Comparison of ENCODE assay signal across 19 cellular contexts in the genomic region with DNA sequence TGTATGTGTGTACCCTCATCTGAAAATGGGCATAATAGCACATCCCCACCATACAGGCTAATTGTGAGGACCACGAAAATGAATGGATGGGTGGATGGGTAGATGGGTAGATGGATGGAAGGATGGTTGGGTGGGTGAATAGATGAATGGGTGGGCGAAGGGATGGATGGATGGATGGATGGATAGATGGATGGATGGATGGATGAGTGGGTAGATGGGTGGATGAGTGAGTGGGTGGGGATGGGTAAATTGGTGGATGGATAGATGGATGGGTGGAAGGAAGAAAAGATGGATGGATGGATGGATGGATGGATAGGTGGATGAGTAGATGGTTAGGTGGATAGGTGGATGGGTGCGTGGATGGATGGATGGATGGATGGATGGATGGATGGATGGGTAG. TPM values are rescaled to one million over a fixed set of nuclear protein-coding genes. Genes with fewer than 3 reads are reported as not detected.
DNase-seq lines count a peak whose midpoint lies in the region; ATAC-seq, FAIRE-seq and TF ChIP-seq lines count a peak whose summit lies in the region.
"Had no signal": no experiment of that assay in that cellular context is flagged by ENCODE, and none has a peak within 500 bp of the region (broad histone marks: within the 10 kb centered on the region; RNA-seq: fewer than 3 reads in every experiment).

No MANE protein-coding gene starts in this region.

- FAIRE-seq in HepG2 (lab: Jason Lieb, UNC) (no peak), RCC 7860 (lab: Jason Lieb, UNC) (no peak)
- FAIRE-seq: D721Med, G401.6, GM12892, GM18507 had no signal

- no peak overlapping the region for H2BK12ac ChIP-seq in neuronal stem cell (ENCODE audit: low read length)

- H3K4me1 ChIP-seq in HepG2 (ENCODE audit: insufficient read depth, low read length) (peaks cover 85% of the 10 kb centered on the region), right lobe of liver (no peaks in the 10 kb centered on the region), PC-9 (replicated peaks; ENCODE audit: insufficient read depth) (peaks cover 59% of the 10 kb centered on the region), neuronal stem cell (ENCODE audit: control insufficient read depth in 2 of 2, insufficient read depth in 1 of 2, low read depth in 1 of 2, low read length in 2 of 2) (peaks cover 2 to 5% of the 10 kb centered on the region in 2 donors)

- H3K27me3 ChIP-seq in HepG2 (ENCODE audit: control insufficient read depth in 1 of 2, insufficient read depth in 2 of 2, low read length in 2 of 2) = peaks cover 2 to 12% of the 10 kb centered on the region in 2 experiments; a peak in 1 of 5 replicates
- no peaks in the 10 kb centered on the region for H3K27me3 ChIP-seq in right lobe of liver
- no peaks in the 10 kb centered on the region for H3K27me3 ChIP-seq in PC-9 (ENCODE audit: insufficient read depth, low read depth)
- no peaks in the 10 kb centered on the region for H3K27me3 ChIP-seq in neuronal stem cell (ENCODE audit: control insufficient read depth in 3 of 3, insufficient read depth in 3 of 3, low read depth in 1 of 3, low read length in 3 of 3)
- H3K27me3 ChIP-seq: BLaER1 treated with 17β-estradiol and CSF1 and Interleukin-3, amounts not matched to agents 10 nM and 100 nM had no signal

- peaks cover 2% of the 10 kb centered on the region for H3K27me3 Mint-ChIP-seq in activated CD4-positive, alpha-beta memory T cell treated with anti-CD3 and anti-CD28 coated beads, Interleukin-2, amount 10 ng/mL, durations not matched to agents 7 days and 5 days

- no peak overlapping the region for H4K91ac ChIP-seq in neuronal stem cell (ENCODE audit: low read depth, low read length, poor library complexity)

- no peak for TF ChIP-seq EP300 in HepG2 (IDR thresholded peaks at IDR 0.05; ENCODE audit: low read depth in 2 of 2, low read length in 2 of 2)
- TF ChIP-seq EP300 in HepG2 (CRISPR knock-in tag; IDR thresholded peaks at IDR 0.05; ENCODE audit: borderline replicate concordance) = no peak

- DNase-seq in HepG2 (ENCODE audit: low spot score) (no peak), right lobe of liver (no peak), PC-9 (no peak), neuronal stem cell (ENCODE audit: low spot score) (no peak), RCC 7860 (ENCODE audit: low spot score) (no peak), posterior vena cava (ENCODE audit: low spot score) (no peak)
- DNase-seq in activated CD4-positive, alpha-beta memory T cell treated with anti-CD3 and anti-CD28 coated beads, Interleukin-2, amount 10 ng/mL, durations not matched to agents 7 days and 5 days = no peak
- DNase-seq: CD8-positive, alpha-beta T cell; GM23248 had no signal

- CTCF ChIA-PET in HepG2 (lab: Yijun Ruan, JAX; ENCODE audit: low intra/inter-chr PET ratio, low total read pairs) (no interaction called here), PC-9 (lab: Charles Lee) (no interaction called here)
- CTCF ChIA-PET in activated CD4-positive, alpha-beta memory T cell treated with anti-CD3 and anti-CD28 coated beads, Interleukin-2, amount 10 ng/mL, durations not matched to agents 7 days and 5 days (lab: Charles Lee) = no interaction called here

- WGBS in HepG2 (ENCODE audit: low lambda C conversion rate) = 69% methylated on average over 3 of the region's 3 CpGs
- 77% methylated on average over 3 of the region's 3 CpGs for WGBS in right lobe of liver (ENCODE audit: insufficient coverage, low coverage, low lambda C conversion rate, missing lambda C conversion rate)
- 100% methylated on average over 1 of the region's 3 CpGs; no CpG with 5 or more reads in 1 of the 2 donors for WGBS in neuronal stem cell (ENCODE audit: extremely low coverage in 2 of 2, insufficient read length in 2 of 2, insufficient replicate concordance in 1 of 2), 2 donors

- no peaks in the 10 kb centered on the region for H3K79me2 ChIP-seq in HepG2 (ENCODE audit: insufficient read depth, low read length)
- H3K79me2 ChIP-seq in PC-9 (ENCODE audit: low read depth) = 0 out of 2 replicates have a peak, but pooled peaks cover 3% of the 10 kb centered on the region

- H2AFZ ChIP-seq in HepG2 (ENCODE audit: low read length) = no peak overlapping the region
- no peak overlapping the region for H2AFZ ChIP-seq in PC-9
- H2AFZ ChIP-seq in neuronal stem cell (ENCODE audit: low read length) = no peak overlapping the region
- H2AFZ ChIP-seq: GM23248 had no signal

- no peaks in the 10 kb centered on the region for H3K9me3 ChIP-seq in HepG2 (ENCODE audit: low read length)
- H3K9me3 ChIP-seq in right lobe of liver = no peaks in the 10 kb centered on the region
- no peaks in the 10 kb centered on the region for H3K9me3 ChIP-seq in PC-9 (ENCODE audit: insufficient read depth, low read depth)
- no peaks in the 10 kb centered on the region for H3K9me3 ChIP-seq in neuronal stem cell (replicated peaks in 1 of 2; ENCODE audit: control insufficient read depth in 2 of 2, insufficient read depth in 1 of 2, low read depth in 1 of 2, low read length in 2 of 2)
- H3K9me3 ChIP-seq: BLaER1 treated with 17β-estradiol and CSF1 and Interleukin-3, amounts not matched to agents 10 nM and 100 nM; HAP-1 had no signal

- H3F3A ChIP-seq in PC-9 (ENCODE audit: insufficient read depth, low read depth) = peaks cover 52% of the 10 kb centered on the region

- no peak overlapping the region for H3K23ac ChIP-seq in neuronal stem cell (ENCODE audit: low read depth, low read length, poor library complexity)

- BruUV-seq in HepG2 (replicated peaks; lab: Mats Ljungman, UMichigan) (no TSS peak), PC-9 (replicated peaks; lab: Mats Ljungman, UMichigan) (no TSS peak)

- intact Hi-C loops in HepG2 (cut with micrococcal nuclease; ENCODE audit: unreplicated experiment) = loop anchor here (2.0 kb wide), 1 partner anchor 41 kb away; no protein-coding TSS in a partner anchor
- intact Hi-C loops in right lobe of liver (cut with DNase I) = no loop called here
- intact Hi-C loops in PC-9 (cut with micrococcal nuclease; ENCODE audit: unreplicated experiment) = no loop called here
- intact Hi-C loops in posterior vena cava (cut with DNase I) = loop anchor here in 1 of 2 donors (10.0 kb wide), 1 partner anchor 1233 kb away; no protein-coding TSS in a partner anchor

- H3K9ac ChIP-seq in HepG2 (ENCODE audit: insufficient read depth, low read depth, low read length) = no peak overlapping the region
- no peak overlapping the region for H3K9ac ChIP-seq in neuronal stem cell (ENCODE audit: low read depth, low read length, poor library complexity)
- H3K9ac ChIP-seq: BLaER1 treated with 17β-estradiol and CSF1 and Interleukin-3, amounts not matched to agents 10 nM and 100 nM; GM23248; KMS-11 had no signal

- no peaks in the 10 kb centered on the region for H3K36me3 Mint-ChIP-seq in activated CD4-positive, alpha-beta memory T cell treated with anti-CD3 and anti-CD28 coated beads, Interleukin-2, amount 10 ng/mL, durations not matched to agents 7 days and 5 days (ENCODE audit: low read depth)
- H3K36me3 Mint-ChIP-seq: CD8-positive, alpha-beta T cell had no signal

- no peak overlapping the region for H2BK15ac ChIP-seq in neuronal stem cell (ENCODE audit: low read length)

- H3K9me2 ChIP-seq in PC-9 (ENCODE audit: insufficient read depth) = no peaks in the 10 kb centered on the region

- H3K4me2 ChIP-seq in HepG2 (ENCODE audit: low read depth, low read length) = no peak overlapping the region
- H3K4me2 ChIP-seq in PC-9 = no peak overlapping the region
- H3K4me2 ChIP-seq in neuronal stem cell (ENCODE audit: insufficient read depth, low read length, poor library complexity, severe bottlenecking) = no peak overlapping the region
- H3K4me2 ChIP-seq: BLaER1 treated with 17β-estradiol and CSF1 and Interleukin-3, amounts not matched to agents 10 nM and 100 nM; KMS-11 had no signal

- H2AK5ac ChIP-seq in neuronal stem cell (ENCODE audit: low read depth, low read length) = peak overlapping the region; percentile 3

- H4K8ac ChIP-seq in neuronal stem cell (ENCODE audit: low read depth, low read length) = no peak overlapping the region

- no peak overlapping the region for H3K4me3 Mint-ChIP-seq in activated CD4-positive, alpha-beta memory T cell treated with anti-CD3 and anti-CD28 coated beads, Interleukin-2, amount 10 ng/mL, durations not matched to agents 7 days and 5 days
- H3K4me3 Mint-ChIP-seq: CD8-positive, alpha-beta T cell had no signal

- H3K36me3 ChIP-seq in HepG2 (replicated peaks in 1 of 2; ENCODE audit: control insufficient read depth in 1 of 2, insufficient read depth in 2 of 2, low read length in 2 of 2) = no peaks in the 10 kb centered on the region
- no peaks in the 10 kb centered on the region for H3K36me3 ChIP-seq in right lobe of liver
- no peaks in the 10 kb centered on the region for H3K36me3 ChIP-seq in PC-9 (ENCODE audit: low read depth)
- H3K36me3 ChIP-seq in neuronal stem cell (replicated peaks in 1 of 2; ENCODE audit: control insufficient read depth in 2 of 2, insufficient read depth in 2 of 2, low read length in 2 of 2) = peaks cover 0 to 2% of the 10 kb centered on the region in 2 donors
- H3K36me3 ChIP-seq: BLaER1 treated with 17β-estradiol and CSF1 and Interleukin-3, amounts not matched to agents 10 nM and 100 nM; HAP-1 had no signal

- H2BK120ac ChIP-seq in neuronal stem cell (ENCODE audit: low read depth, low read length) = no peak overlapping the region

- no peak overlapping the region for H3K27ac Mint-ChIP-seq in activated CD4-positive, alpha-beta memory T cell treated with anti-CD3 and anti-CD28 coated beads, Interleukin-2, amount 10 ng/mL, durations not matched to agents 7 days and 5 days
- H3K27ac Mint-ChIP-seq: CD8-positive, alpha-beta T cell had no signal

- no peak overlapping the region for H2BK5ac ChIP-seq in neuronal stem cell (ENCODE audit: low read length)

- in situ Hi-C loops in HepG2 (cut with HindIII; ENCODE audit: extremely low pct_ligation_motif_present, low pct_unique_long_range_greater_than_20kb) = no loop called here

- no peaks in the 10 kb centered on the region for H3K4me1 Mint-ChIP-seq in activated CD4-positive, alpha-beta memory T cell treated with anti-CD3 and anti-CD28 coated beads, Interleukin-2, amount 10 ng/mL, durations not matched to agents 7 days and 5 days

- H3K27ac ChIP-seq in HepG2 (ENCODE audit: extremely low read length, insufficient read depth, low read length) = no peak overlapping the region
- no peak overlapping the region for H3K27ac ChIP-seq in right lobe of liver
- H3K27ac ChIP-seq in PC-9 = peak overlapping the region; percentile 86
- no peak overlapping the region for H3K27ac ChIP-seq in neuronal stem cell (replicated peaks; ENCODE audit: low read length)
- H3K27ac ChIP-seq: 22Rv1, GM23248, HL-60, KMS-11 had no signal

- no peak for ATAC-seq in HepG2
- ATAC-seq in right lobe of liver = no peak
- ATAC-seq: CD8-positive, alpha-beta T cell had no signal

- TF ChIP-seq POLR2A in HepG2 (IDR thresholded peaks at IDR 0.05; ENCODE audit: insufficient read depth in 1 of 2, low read depth in 2 of 2, low read length in 2 of 2) (no peak), right lobe of liver (IDR thresholded peaks at IDR 0.05) (no peak)

- H3K9me3 Mint-ChIP-seq in activated CD4-positive, alpha-beta memory T cell treated with anti-CD3 and anti-CD28 coated beads, Interleukin-2, amount 10 ng/mL, durations not matched to agents 7 days and 5 days = no peaks in the 10 kb centered on the region
- H3K9me3 Mint-ChIP-seq: CD8-positive, alpha-beta T cell had no signal

- H3K18ac ChIP-seq in neuronal stem cell (ENCODE audit: low read length) = no peak overlapping the region

- no peak for TF ChIP-seq RAD21 in HepG2 (CRISPR knock-in tag; IDR thresholded peaks at IDR 0.05)

- TF ChIP-seq CTCF in HepG2 (CRISPR knock-in tag; IDR thresholded peaks at IDR 0.05) (no peak), right lobe of liver (IDR thresholded peaks at IDR 0.05) (no peak), PC-9 (conservative IDR thresholded peaks at IDR 0.05) (no peak)

- H3K14ac ChIP-seq in neuronal stem cell (ENCODE audit: low read length) = no peak overlapping the region

- no peak overlapping the region for H3K4ac ChIP-seq in neuronal stem cell (ENCODE audit: low read length)

- H4K20me1 ChIP-seq in HepG2 (ENCODE audit: insufficient read depth, low read length) = no peaks in the 10 kb centered on the region
- H4K20me1 ChIP-seq in PC-9 (ENCODE audit: insufficient read depth) = no peaks in the 10 kb centered on the region
- H4K20me1 ChIP-seq: BLaER1 treated with 17β-estradiol and CSF1 and Interleukin-3, amounts not matched to agents 10 nM and 100 nM had no signal

- H3K79me1 ChIP-seq in neuronal stem cell (ENCODE audit: low read depth, low read length) = no peaks in the 10 kb centered on the region

- POLR2A ChIA-PET in HepG2 (lab: Yijun Ruan, JAX) = interaction anchor here (1.6 kb wide), 1 partner anchor 10 kb away, joined by 5 read pairs; no protein-coding TSS in a partner anchor
- POLR2A ChIA-PET in PC-9 (lab: Charles Lee; ENCODE audit: unreplicated experiment) = no interaction called here
- POLR2A ChIA-PET in activated CD4-positive, alpha-beta memory T cell treated with anti-CD3 and anti-CD28 coated beads, Interleukin-2, amount 10 ng/mL, durations not matched to agents 7 days and 5 days (lab: Charles Lee) = no interaction called here

- H3K4me3 ChIP-seq in HepG2 (replicated peaks in 1 of 3; ENCODE audit: insufficient read depth in 1 of 3, low read depth in 2 of 3, low read length in 3 of 3) (no peak overlapping the region), right lobe of liver (no peak overlapping the region), PC-9 (no peak overlapping the region), neuronal stem cell (ENCODE audit: low read length in 2 of 2) (no peak overlapping the region)
- H3K4me3 ChIP-seq: BLaER1 treated with 17β-estradiol and CSF1 and Interleukin-3, amounts not matched to agents 10 nM and 100 nM; GM23248; HAP-1 had no signal

RNA-seq across cellular contexts. Expression of gene RIPOR3, which starts 19.7 kb away (rescaled TPM):
- not detected in 2 replicates for total RNA-seq in HepG2 (2016; rRNA removed; fragmentation: Illumina TruSeq; extraction: Trizol)
- total RNA-seq in HepG2 (2016; cell fraction: cytosol; rRNA removed; fragmentation: Illumina TruSeq; extraction: Trizol; ENCODE audit: low read depth) = not detected in 2 replicates
- total RNA-seq in HepG2 (2016; cell fraction: insoluble cytoplasmic fraction; rRNA removed; fragmentation: Illumina TruSeq; extraction: Trizol) = not detected in 2 replicates
- not detected in 2 replicates for total RNA-seq in HepG2 (2016; cell fraction: membrane; rRNA removed; fragmentation: Illumina TruSeq; extraction: Trizol)
- not detected in 2 replicates for total RNA-seq in HepG2 (2016; cell fraction: nucleus; rRNA removed; fragmentation: Illumina TruSeq; extraction: Trizol)
- polyA plus RNA-seq in HepG2 (2011; rRNA removed) = 0.18 and 0.26 TPM in 2 replicates
- 0.05 TPM in 2 replicates for polyA plus RNA-seq in HepG2 (2011; cell fraction: cytosol; rRNA removed)
- polyA plus RNA-seq in HepG2 (2011; cell fraction: nucleus; rRNA removed) = 1.9 and 2.1 TPM in 2 replicates
- polyA plus RNA-seq in HepG2 (2012) = 0.11 and 0.36 TPM in 2 replicates
- polyA plus RNA-seq in HepG2 (2016; cell fraction: cytosol; fragmentation: Illumina TruSeq; extraction: Trizol; ENCODE audit: low read depth) = not detected in 2 replicates
- not detected in 2 replicates for polyA plus RNA-seq in HepG2 (2016; cell fraction: insoluble cytoplasmic fraction; fragmentation: Illumina TruSeq; extraction: Trizol; ENCODE audit: low read depth)
- not detected in 2 replicates for polyA plus RNA-seq in HepG2 (2016; cell fraction: membrane; fragmentation: Illumina TruSeq; extraction: Trizol; ENCODE audit: low read depth)
- 0.13 TPM in 1 of 2 replicates, not detected in the other for polyA plus RNA-seq in HepG2 (2016; cell fraction: nucleus; fragmentation: Illumina TruSeq; extraction: Trizol; ENCODE audit: insufficient read depth, low read depth)
- 0.42 TPM in 1 of 2 replicates, not detected in the other for polyA minus RNA-seq in HepG2 (2011; rRNA and poly(A)+ RNA removed; ENCODE audit: low replicate concordance)
- polyA minus RNA-seq in HepG2 (2011; cell fraction: cytosol; rRNA and poly(A)+ RNA removed) = not detected in 2 replicates
- polyA minus RNA-seq in HepG2 (2011; cell fraction: nucleus; rRNA and poly(A)+ RNA removed) = 0.37 and 0.52 TPM in 2 replicates
- 10 to 100 TPM in 2 of 6 experiments, 1 to 10 TPM in 4; 4.8 to 13.8 (median 8.9) TPM for total RNA-seq in right lobe of liver
- 4.1 and 6.3 TPM in 2 replicates for total RNA-seq in PC-9 (2021)
- 2.5 TPM for polyA plus RNA-seq in neuronal stem cell (2013, experiment 1 of 2)
- 2.3 TPM for polyA plus RNA-seq in neuronal stem cell (2013, experiment 2 of 2)
- total RNA-seq in activated CD4-positive, alpha-beta memory T cell treated with anti-CD3 and anti-CD28 coated beads, Interleukin-2, amount 10 ng/mL, durations not matched to agents 7 days and 5 days = not detected
- total RNA-seq in posterior vena cava = 10 to 100 TPM; 10.6 to 11.2 TPM
- total RNA-seq: CD8-positive, alpha-beta T cell; GM23248; HT1080 had no signal

RNA-seq across cellular contexts. Expression of gene PARD6B, which starts 59.8 kb away (rescaled TPM):
- total RNA-seq in HepG2 (2016; rRNA removed; fragmentation: Illumina TruSeq; extraction: Trizol) (22.2 and 26.6 TPM in 2 replicates), right lobe of liver (10 to 100 TPM in 2 of 6 experiments, 1 to 10 TPM in 4; 6.6 to 11.1 (median 8.5) TPM), PC-9 (2021) (52.2 and 80.3 TPM in 2 replicates), posterior vena cava (1 to 10 TPM; 1.0 to 1.4 TPM)
- 1.9 TPM in 2 replicates for total RNA-seq in HepG2 (2016; cell fraction: cytosol; rRNA removed; fragmentation: Illumina TruSeq; extraction: Trizol; ENCODE audit: low read depth)
- total RNA-seq in HepG2 (2016; cell fraction: insoluble cytoplasmic fraction; rRNA removed; fragmentation: Illumina TruSeq; extraction: Trizol) = 21.4 and 26.1 TPM in 2 replicates
- 10.5 and 11.8 TPM in 2 replicates for total RNA-seq in HepG2 (2016; cell fraction: membrane; rRNA removed; fragmentation: Illumina TruSeq; extraction: Trizol)
- total RNA-seq in HepG2 (2016; cell fraction: nucleus; rRNA removed; fragmentation: Illumina TruSeq; extraction: Trizol) = 12.5 and 14.9 TPM in 2 replicates
- polyA plus RNA-seq in HepG2 (2011; rRNA removed) = 6.0 and 6.9 TPM in 2 replicates
- polyA plus RNA-seq in HepG2 (2011; cell fraction: cytosol; rRNA removed) = 2.8 and 4.1 TPM in 2 replicates
- polyA plus RNA-seq in HepG2 (2011; cell fraction: nucleus; rRNA removed) = 2.6 and 3.1 TPM in 2 replicates
- 4.6 and 4.9 TPM in 2 replicates for polyA plus RNA-seq in HepG2 (2012)
- polyA plus RNA-seq in HepG2 (2016; cell fraction: cytosol; fragmentation: Illumina TruSeq; extraction: Trizol; ENCODE audit: low read depth) = 0.35 and 0.57 TPM in 2 replicates
- polyA plus RNA-seq in HepG2 (2016; cell fraction: insoluble cytoplasmic fraction; fragmentation: Illumina TruSeq; extraction: Trizol; ENCODE audit: low read depth) = 8.8 and 9.1 TPM in 2 replicates
- polyA plus RNA-seq in HepG2 (2016; cell fraction: membrane; fragmentation: Illumina TruSeq; extraction: Trizol; ENCODE audit: low read depth) = 2.6 and 2.7 TPM in 2 replicates
- 13.0 and 13.3 TPM in 2 replicates for polyA plus RNA-seq in HepG2 (2016; cell fraction: nucleus; fragmentation: Illumina TruSeq; extraction: Trizol; ENCODE audit: insufficient read depth, low read depth)
- 3.1 and 8.3 TPM in 2 replicates for polyA minus RNA-seq in HepG2 (2011; rRNA and poly(A)+ RNA removed; ENCODE audit: low replicate concordance)
- polyA minus RNA-seq in HepG2 (2011; cell fraction: cytosol; rRNA and poly(A)+ RNA removed) = 22.0 and 24.4 TPM in 2 replicates
- polyA minus RNA-seq in HepG2 (2011; cell fraction: nucleus; rRNA and poly(A)+ RNA removed) = 10.6 and 14.4 TPM in 2 replicates
- polyA plus RNA-seq in neuronal stem cell (2013, experiment 1 of 2) = 9.2 TPM
- polyA plus RNA-seq in neuronal stem cell (2013, experiment 2 of 2) = 10.3 TPM
- total RNA-seq in activated CD4-positive, alpha-beta memory T cell treated with anti-CD3 and anti-CD28 coated beads, Interleukin-2, amount 10 ng/mL, durations not matched to agents 7 days and 5 days = 1 to 10 TPM; 4.3 to 6.2 TPM
- total RNA-seq: GM23248 had no signal
